Comparison of ENCODE assay signal across 10 cellular contexts in the genomic region with DNA sequence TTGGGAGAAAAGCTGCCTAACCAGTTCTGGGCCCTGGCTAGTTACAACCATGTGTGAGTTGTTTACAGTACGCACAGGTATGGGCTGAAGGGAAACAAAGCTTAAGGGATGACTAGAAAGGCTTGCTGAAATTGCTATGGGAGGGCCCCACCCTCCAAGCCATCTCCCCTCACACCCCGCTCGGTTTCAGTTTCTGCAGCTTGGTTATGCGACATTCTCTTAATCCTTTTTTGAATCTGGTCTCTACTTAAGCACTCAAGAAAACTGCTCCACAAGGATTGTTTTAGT. TPM values are rescaled to one million over a fixed set of nuclear protein-coding genes. Genes with fewer than 3 reads are reported as not detected.
DNase-seq lines count a peak whose midpoint lies in the region; ATAC-seq, FAIRE-seq and TF ChIP-seq lines count a peak whose summit lies in the region.
"Had no signal": no experiment of that assay in that cellular context is flagged by ENCODE, and none has a peak within 500 bp of the region (broad histone marks: within the 10 kb centered on the region; RNA-seq: fewer than 3 reads in every experiment).

No MANE protein-coding gene starts in this region.

- no peak overlapping the region for H3K4ac ChIP-seq in H1 (replicated peaks; ENCODE audit: insufficient read length, low read depth, low read length)

- no peak overlapping the region for H4K91ac ChIP-seq in H1 (replicated peaks; ENCODE audit: insufficient read length, low read length)

- peaks cover 3 to 74% of the 10 kb centered on the region in 2 experiments; a peak in 3 of 4 replicates for H3K79me2 ChIP-seq in H1 (ENCODE audit: control insufficient read depth in 1 of 2, insufficient read depth in 2 of 2, low read length in 2 of 2)

- H3K27me3 ChIP-seq in H1 (replicated peaks in 1 of 4; ENCODE audit: control insufficient read depth in 3 of 4, extremely low read depth in 1 of 4, insufficient read depth in 3 of 4, low read length in 3 of 4): no peaks in the 10 kb centered on the region

- ATAC-seq in GM19023 (IDR thresholded peaks at IDR 0.05; ENCODE audit: unreplicated experiment) (no peak), HG02852 (IDR thresholded peaks at IDR 0.05; ENCODE audit: unreplicated experiment) (no peak)
- ATAC-seq: CD8-positive, alpha-beta T cell had no signal

- CTCF ChIA-PET in H1 (lab: Charles Lee; ENCODE audit: partially characterized antibody): interaction anchor here (0.8 to 2.4 kb wide), 12 partner anchors 12 to 185 kb away, joined by 3 to 14 read pairs (median 4); no protein-coding TSS in a partner anchor

- peaks cover 11 to 16% of the 10 kb centered on the region in 2 experiments for H4K20me1 ChIP-seq in H1 (replicated peaks in 1 of 2; ENCODE audit: control insufficient read depth in 1 of 2, insufficient read depth in 2 of 2, low read length in 2 of 2)

- H3K18ac ChIP-seq in H1 (ENCODE audit: extremely low read depth, low read length): no peak overlapping the region

- no peaks in the 10 kb centered on the region; the same call in 1 of the 2 replicates for H3K23me2 ChIP-seq in H1 (ENCODE audit: low read depth, low read length)

- peak overlapping the region; percentile 85; the same call in 1 of the 2 replicates for H2BK5ac ChIP-seq in H1 (ENCODE audit: low read depth, low read length)

- H3K4me2 ChIP-seq in H1 (ENCODE audit: insufficient read depth in 1 of 2, low read depth in 2 of 2, low read length in 2 of 2): peak overlapping the region; percentile 59 to 64

- H3K14ac ChIP-seq in H1 (ENCODE audit: insufficient read length): no peak overlapping the region

- H3K23ac ChIP-seq in H1 (ENCODE audit: insufficient read length): no peak overlapping the region

- peak in 1 of 2 experiments; percentile 75; a peak in 1 of 3 replicates for TF ChIP-seq EP300 in H1 (IDR thresholded peaks at IDR 0.05; ENCODE audit: borderline replicate concordance in 1 of 2, low read depth in 2 of 2, low read length in 2 of 2)

- H3K56ac ChIP-seq in H1 (replicated peaks; ENCODE audit: insufficient read length, low read depth, low read length): no peak overlapping the region

- no peaks in the 10 kb centered on the region for H3K9me3 ChIP-seq in H1 (ENCODE audit: insufficient read depth in 2 of 2, low read depth in 1 of 2, low read length in 1 of 2)

- no peak overlapping the region; the same call in 1 of the 2 replicates for H2AK5ac ChIP-seq in H1 (ENCODE audit: low read depth, low read length)

- 0 out of 4 replicates have a peak, but pooled peaks of 1 of the 2 experiments have one; percentile 9 for TF ChIP-seq RAD21 in H1 (IDR thresholded peaks at IDR 0.05 in 1 of 2, conservative IDR thresholded peaks at IDR 0.05 in 1 of 2; ENCODE audit: low read depth in 2 of 2, low read length in 2 of 2)

- POLR2A ChIA-PET in H1 (lab: Charles Lee; ENCODE audit: partially characterized antibody): interaction anchor here (0.7 to 3.1 kb wide), 13 partner anchors 10 to 96 kb away, joined by 3 to 15 read pairs (median 6); no protein-coding TSS in a partner anchor

- WGBS in H1 (ENCODE audit: extremely low coverage in 1 of 2, insufficient coverage in 1 of 2, insufficient read length in 1 of 2, insufficient replicate concordance in 2 of 2, low coverage in 1 of 2, low lambda C conversion rate in 2 of 2, missing lambda C conversion rate in 1 of 2), 2 experiments: 14% methylated on average over 4 of the region's 4 CpGs; no CpG with 5 or more reads in 1 of the 2 experiments

- no peak for FAIRE-seq in H1 (lab: Jason Lieb, UNC)
- FAIRE-seq: HTR-8/SVneo had no signal

- DNase-seq in NCI-H2029 (lab: John Stamatoyannopoulos, UW) (peak; percentile 76), H1 (ENCODE audit: low read depth in 1 of 2, low spot score in 2 of 2) (no peak), mucosa of gallbladder (ENCODE audit: low spot score) (peak; percentile 84), SW 1271 (lab: John Stamatoyannopoulos, UW) (no peak), NCI-H2227 (lab: John Stamatoyannopoulos, UW; ENCODE audit: unreplicated experiment) (no peak)
- DNase-seq: CD8-positive, alpha-beta T cell had no signal

- H4K5ac ChIP-seq in H1 (ENCODE audit: insufficient read length, low read depth, low read length): no peak overlapping the region

- peaks cover 1 to 14% (median 6%) of the 10 kb centered on the region in 4 experiments; a peak in 5 of 8 replicates for H3K36me3 ChIP-seq in H1 (ENCODE audit: control insufficient read depth in 2 of 4, insufficient read depth in 4 of 4, low read length in 3 of 4)

- peaks cover 17 to 43% (median 41%) of the 10 kb centered on the region in 4 experiments for H3K4me1 ChIP-seq in H1 (replicated peaks in 1 of 4; ENCODE audit: control insufficient read depth in 3 of 4, insufficient read depth in 4 of 4, low read length in 3 of 4)

- peak in 1 of 2 experiments; percentile 24; a peak in 1 of 3 replicates for TF ChIP-seq POLR2A in H1 (IDR thresholded peaks at IDR 0.05; ENCODE audit: control extremely low read depth in 1 of 2, low read depth in 2 of 2, low read length in 2 of 2)

- H3K27ac ChIP-seq in C4-2B (peak overlapping the region; percentile 59), H1 (ENCODE audit: low read depth, low read length) (peak overlapping the region; percentile 60; the same call in 1 of the 2 replicates)

- H2BK120ac ChIP-seq in H1 (replicated peaks; ENCODE audit: low read depth, low read length): no peak overlapping the region

- H3K79me1 ChIP-seq in H1 (ENCODE audit: low read depth, low read length): peaks cover 2% of the 10 kb centered on the region; the same call in 1 of the 2 replicates

- H2BK12ac ChIP-seq in H1 (ENCODE audit: low read depth, low read length): peak overlapping the region; percentile 95; the same call in 1 of the 2 replicates

- no peak overlapping the region for H2BK15ac ChIP-seq in H1 (ENCODE audit: low read length)

- no peak overlapping the region for H2BK20ac ChIP-seq in H1 (ENCODE audit: low read length)

- no peak overlapping the region for H2AFZ ChIP-seq in H1 (ENCODE audit: low read length)

- H3K4me3 ChIP-seq in H1 (ENCODE audit: extremely low read depth in 1 of 4, insufficient read depth in 2 of 4, low read depth in 3 of 4, low read length in 4 of 4): peak overlapping the region in 3 of 4 experiments; percentile 16 to 44 (median 20); a peak in 4 of 8 replicates

- H4K8ac ChIP-seq in H1 (ENCODE audit: extremely low read depth, insufficient read depth, low read length): no peak overlapping the region

- H3K9ac ChIP-seq in H1 (replicated peaks in 1 of 4; ENCODE audit: extremely low read depth in 1 of 4, low read depth in 3 of 4, low read length in 3 of 4): peak overlapping the region in 1 of 4 experiments; percentile 41; a peak in 2 of 7 replicates

- no peak for TF ChIP-seq CTCF in C4-2B (conservative IDR thresholded peaks at IDR 0.05)
- TF ChIP-seq CTCF in H1 (IDR thresholded peaks at IDR 0.05; ENCODE audit: control extremely low read depth in 1 of 3, insufficient read depth in 1 of 3, low read depth in 1 of 3, low read length in 3 of 3): no peak

TF ChIP-seq in H1, 55 proteins besides CTCF, POLR2A, EP300 and RAD21:
- TF ChIP-seq CHD2 (IDR thresholded peaks at IDR 0.05; ENCODE audit: low read length) (peak; percentile 39; the same call in 1 of the 2 replicates), EGR1 (IDR thresholded peaks at IDR 0.05; ENCODE audit: borderline replicate concordance, low read depth, low read length) (0 out of 2 replicates have a peak, but pooled peaks have one; percentile 5), RXRA (IDR thresholded peaks at IDR 0.05; ENCODE audit: insufficient read depth, low read depth, low read length) (no peak), TCF12 (IDR thresholded peaks at IDR 0.05; ENCODE audit: low read depth, low read length) (peak; percentile 40; the same call in 1 of the 2 replicates), PHF8 (conservative IDR thresholded peaks at IDR 0.05; ENCODE audit: low read depth, low read length) (no peak), SP2 (IDR thresholded peaks at IDR 0.05; ENCODE audit: low read length) (no peak), SP1 (IDR thresholded peaks at IDR 0.05; ENCODE audit: low read depth, low read length) (peak; percentile 92), CTBP2 (IDR thresholded peaks at IDR 0.05; ENCODE audit: borderline replicate concordance, insufficient read depth, insufficient read length, low read length) (no peak), BACH1 (IDR thresholded peaks at IDR 0.05; ENCODE audit: low read length) (no peak), SIN3A (conservative IDR thresholded peaks at IDR 0.05 in 1 of 2, IDR thresholded peaks at IDR 0.05 in 1 of 2; ENCODE audit: low read depth in 1 of 2, low read length in 2 of 2) (peak; percentile 83 to 88; a peak in 1 of 4 replicates), TEAD4 (IDR thresholded peaks at IDR 0.05; ENCODE audit: low read depth, low read length) (no peak), TAF1 (IDR thresholded peaks at IDR 0.05; ENCODE audit: low read depth, low read length) (0 out of 2 replicates have a peak, but pooled peaks have one; percentile 45), ASH2L (IDR thresholded peaks at IDR 0.05; ENCODE audit: low read length) (peak; percentile 78)
- TF ChIP-seq, protein P1, sequence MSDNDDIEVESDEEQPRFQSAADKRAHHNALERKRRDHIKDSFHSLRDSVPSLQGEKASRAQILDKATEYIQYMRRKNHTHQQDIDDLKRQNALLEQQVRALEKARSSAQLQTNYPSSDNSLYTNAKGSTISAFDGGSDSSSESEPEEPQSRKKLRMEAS (IDR thresholded peaks at IDR 0.05): peak; percentile 90
- TF ChIP-seq, protein P2, sequence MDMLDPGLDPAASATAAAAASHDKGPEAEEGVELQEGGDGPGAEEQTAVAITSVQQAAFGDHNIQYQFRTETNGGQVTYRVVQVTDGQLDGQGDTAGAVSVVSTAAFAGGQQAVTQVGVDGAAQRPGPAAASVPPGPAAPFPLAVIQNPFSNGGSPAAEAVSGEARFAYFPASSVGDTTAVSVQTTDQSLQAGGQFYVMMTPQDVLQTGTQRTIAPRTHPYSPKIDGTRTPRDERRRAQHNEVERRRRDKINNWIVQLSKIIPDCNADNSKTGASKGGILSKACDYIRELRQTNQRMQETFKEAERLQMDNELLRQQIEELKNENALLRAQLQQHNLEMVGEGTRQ (IDR thresholded peaks at IDR 0.05; ENCODE audit: low read length): no peak

RNA-seq across cellular contexts. Expression of a gene that starts 43.1 kb away (rescaled TPM):
- 118 and 124 TPM in 2 replicates for total RNA-seq in H1 (2021; fragmentation: NEBNext Ultra II Directional; extraction: Animal tissue kit (Norgen Biotek cat#: 25700))
- 80.1 and 87.4 TPM in 2 replicates for polyA plus RNA-seq in H1 (2011; rRNA removed)
- 74.1 TPM for polyA plus RNA-seq in H1 (2011; cell fraction: cytosol; rRNA removed)
- 95.6 TPM for polyA plus RNA-seq in H1 (2011; cell fraction: nucleus; rRNA removed)
- polyA plus RNA-seq in H1 (2012, experiment 1 of 2): 77.4 to 111 TPM (median 91.6 TPM) in 4 replicates
- 28.4 TPM for polyA plus RNA-seq in H1 (2012, experiment 2 of 2)
- polyA plus RNA-seq in H1 (2013, experiment 1 of 2): 54.3 TPM
- 50.2 TPM for polyA plus RNA-seq in H1 (2013, experiment 2 of 2)
- 219 and 238 TPM in 2 replicates for polyA minus RNA-seq in H1 (2011; rRNA and poly(A)+ RNA removed)
- 79.4 TPM for polyA minus RNA-seq in H1 (2011; cell fraction: cytosol; rRNA and poly(A)+ RNA removed)
- polyA minus RNA-seq in H1 (2011; cell fraction: nucleus; rRNA and poly(A)+ RNA removed): 225 TPM
- 175 TPM for total RNA-seq in mucosa of gallbladder

Comparison
In these comparisons a context has a peak if more than half of its experiments do, and no peak if none do; other contexts are left out.
1. DNase-seq: peak in NCI-H2029 (single experiment) and mucosa of gallbladder (single experiment); none in H1 (0 of 2), SW 1271 (0 of 2) and NCI-H2227 (single experiment).